1 cellular context compared by ENCODE assay signal in genomic region chr13:113822266-113822665, GRCh38.
TF ChIP-seq lines count a peak whose summit lies in the region.

No MANE protein-coding gene starts in this region.

TF ChIP-seq in A549, 52 proteins besides CTCF, POLR2A, EP300 and RAD21:
- no peak for TF ChIP-seq NFE2L2 (conservative IDR thresholded peaks at IDR 0.05; ENCODE audit: low read length)
- no peak for TF ChIP-seq ZSCAN20 (CRISPR knock-in tag; IDR thresholded peaks at IDR 0.05)
- TF ChIP-seq REST (IDR thresholded peaks at IDR 0.05): no peak
- no peak for TF ChIP-seq HOXB5 (CRISPR knock-in tag; IDR thresholded peaks at IDR 0.05)
- no peak for TF ChIP-seq MAX (IDR thresholded peaks at IDR 0.05)
